Comparison of ENCODE assay signal across 8 cellular contexts in genomic region chr2:174985624-174986023, GRCh38. TPM values are rescaled to one million over a fixed set of nuclear protein-coding genes. Genes with fewer than 3 reads are reported as not detected.
DNase-seq lines count a peak whose midpoint lies in the region; ATAC-seq and TF ChIP-seq lines count a peak whose summit lies in the region.

No MANE protein-coding gene starts in this region.

- no peak for ATAC-seq in CD4-positive, alpha-beta T cell (ENCODE audit: poor library complexity)
- no peak for ATAC-seq in HG02870 (IDR thresholded peaks at IDR 0.05; ENCODE audit: unreplicated experiment)

- intact Hi-C loops in CD4-positive, alpha-beta T cell (cut with DNase I, micrococcal nuclease) = loop anchor here in 1 of 2 experiments (5.0 kb wide), 1 partner anchor 213 kb away; no protein-coding TSS in a partner anchor

- peaks cover 8% of the 10 kb centered on the region for H3K27me3 Mint-ChIP-seq in CD4-positive, alpha-beta T cell
- no peaks in the 10 kb centered on the region for H3K27me3 Mint-ChIP-seq in mesothelial cell of epicardium (ENCODE audit: low read depth)

- no peaks in the 10 kb centered on the region for H3K4me1 Mint-ChIP-seq in CD4-positive, alpha-beta T cell (ENCODE audit: low read depth)
- peaks cover 16% of the 10 kb centered on the region for H3K4me1 Mint-ChIP-seq in mesothelial cell of epicardium

- H3K27me3 ChIP-seq in CD4-positive, alpha-beta T cell (ENCODE audit: control insufficient read depth, insufficient read depth, low read length) = no peaks in the 10 kb centered on the region

- no peaks in the 10 kb centered on the region for H3K36me3 Mint-ChIP-seq in CD4-positive, alpha-beta T cell (ENCODE audit: low read depth)
- no peaks in the 10 kb centered on the region for H3K36me3 Mint-ChIP-seq in mesothelial cell of epicardium

- no peak overlapping the region for H3K27ac Mint-ChIP-seq in CD4-positive, alpha-beta T cell
- no peak overlapping the region for H3K27ac Mint-ChIP-seq in mesothelial cell of epicardium

- no peak overlapping the region for H3K4me3 Mint-ChIP-seq in CD4-positive, alpha-beta T cell
- no peak overlapping the region for H3K4me3 Mint-ChIP-seq in mesothelial cell of epicardium

- no peak overlapping the region for H3K27ac ChIP-seq in CD4-positive, alpha-beta T cell (ENCODE audit: low read depth, low read length)

- DNase-seq in CD4-positive, alpha-beta T cell = no peak
- DNase-seq in cerebellum (ENCODE audit: low spot score) (peak; percentile 36), mesothelial cell of epicardium (ENCODE audit: low spot score in 2 of 2, unreplicated experiment in 2 of 2) (no peak), SHP77 treated with DMSO at 0.1 percent for 48 hours (lab: John Stamatoyannopoulos, UW) (no peak), SKM-1 treated with dmso at 0.1 percent for 144 hours (lab: John Stamatoyannopoulos, UW; ENCODE audit: unreplicated experiment) (no peak), 8988T (no peak)

- H3K9me3 ChIP-seq in CD4-positive, alpha-beta T cell (ENCODE audit: control insufficient read depth, low read length) = no peaks in the 10 kb centered on the region

- POLR2A ChIA-PET in CD4-positive, alpha-beta T cell (lab: Charles Lee) = no interaction called here

- no peaks in the 10 kb centered on the region for H3K9me3 Mint-ChIP-seq in CD4-positive, alpha-beta T cell
- H3K9me3 Mint-ChIP-seq in mesothelial cell of epicardium = no peaks in the 10 kb centered on the region

- peak; percentile 39 for TF ChIP-seq CTCF in CD4-positive, alpha-beta T cell (IDR thresholded peaks at IDR 0.05)
- TF ChIP-seq CTCF in LNCAP (IDR thresholded peaks at IDR 0.05) = peak; percentile 60
- peak; percentile 47 for TF ChIP-seq CTCF in mesothelial cell of epicardium (IDR thresholded peaks at IDR 0.05; ENCODE audit: unreplicated experiment)

- CTCF ChIA-PET in CD4-positive, alpha-beta T cell (lab: Charles Lee) = no interaction called here

RNA-seq across cellular contexts. Expression of gene CHN1, which starts 19.6 kb away (rescaled TPM):
- total RNA-seq in CD4-positive, alpha-beta T cell = 1 to 10 TPM; 5.3 to 5.6 TPM
- total RNA-seq in cerebellum (37.3 TPM), mesothelial cell of epicardium (32.7 to 34.4 TPM (median 33.9 TPM) in 3 replicates)
